1 cellular context compared by ENCODE assay signal in the genomic region with DNA sequence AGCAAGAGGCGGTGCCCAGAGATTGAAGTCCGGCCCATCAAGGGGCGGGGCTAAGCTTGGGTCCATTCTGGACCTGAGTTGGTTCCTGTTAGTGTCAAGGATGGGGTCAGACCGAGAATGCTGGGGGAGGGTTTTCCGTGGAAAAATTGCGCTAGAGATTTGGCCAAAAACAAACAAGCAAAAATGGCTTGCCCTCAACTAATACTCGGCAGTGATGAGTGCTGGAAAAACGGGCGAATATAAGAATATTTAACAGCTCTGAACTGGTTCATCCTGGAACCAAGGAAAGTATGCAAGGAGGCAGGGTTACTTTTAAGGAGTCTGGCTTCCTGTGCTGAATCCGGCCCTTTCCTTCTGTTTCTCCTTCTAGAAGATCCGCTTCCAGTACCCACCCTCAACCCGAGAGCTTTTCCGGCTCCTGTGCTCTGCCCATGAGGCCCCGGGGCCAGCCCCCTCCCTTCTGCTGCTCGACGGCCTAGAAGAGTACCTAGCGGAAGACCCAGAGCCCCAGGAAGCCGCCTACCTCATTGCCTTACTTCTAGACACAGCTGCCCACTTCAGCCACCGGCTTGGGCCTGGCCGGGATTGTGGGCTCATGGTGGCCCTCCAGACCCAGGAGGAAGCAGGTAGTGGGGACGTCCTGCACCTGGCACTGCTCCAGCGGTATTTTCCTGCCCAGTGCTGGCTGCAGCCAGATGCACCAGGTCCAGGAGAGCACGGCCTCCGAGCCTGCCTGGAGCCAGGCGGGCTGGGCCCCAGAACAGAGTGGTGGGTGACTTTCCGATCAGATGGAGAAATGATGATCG.
TF ChIP-seq lines count a peak whose summit lies in the region.

No MANE protein-coding gene starts in this region.

TF ChIP-seq in SK-N-SH, 30 proteins besides CTCF, POLR2A, EP300 and RAD21 (continued from another document):
- no peak for TF ChIP-seq NRF1 (IDR thresholded peaks at IDR 0.05; ENCODE audit: low read depth, low read length)
